7 cellular contexts compared by ENCODE assay signal in the genomic region with DNA sequence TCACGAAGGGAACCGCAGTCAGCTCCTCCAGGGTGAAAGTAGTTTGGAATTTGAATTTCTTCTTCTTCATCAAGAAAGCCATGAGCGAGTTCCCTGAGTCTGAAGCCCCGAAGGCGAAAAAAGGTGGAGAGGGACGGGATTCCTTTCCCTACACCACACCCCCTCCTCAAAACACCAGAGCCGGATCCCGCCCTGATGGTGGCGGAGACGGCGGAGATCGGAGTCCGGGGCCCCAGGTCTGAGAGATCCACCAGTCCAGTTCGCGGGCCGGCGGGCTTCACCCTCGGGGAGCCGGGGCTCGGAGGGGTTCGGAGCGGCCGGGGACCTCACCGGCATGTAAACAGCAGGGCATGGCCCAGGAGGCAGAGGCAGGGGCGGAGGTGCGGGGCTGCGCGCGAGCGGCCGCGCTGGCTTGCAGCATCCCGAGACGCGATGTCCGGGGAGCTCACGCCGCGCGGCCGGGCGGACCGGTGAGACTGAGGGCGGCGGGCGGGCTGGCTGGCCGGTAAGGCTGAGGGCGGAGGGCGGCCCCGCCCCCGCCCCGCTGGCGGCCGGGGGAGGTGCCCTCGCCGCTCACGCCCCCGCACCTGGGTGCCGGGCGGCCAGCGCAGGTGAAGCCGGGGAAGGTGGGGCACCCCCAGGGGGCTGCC. TPM values are rescaled to one million over a fixed set of nuclear protein-coding genes. Genes with fewer than 3 reads are reported as not detected.
DNase-seq lines count a peak whose midpoint lies in the region; ATAC-seq, FAIRE-seq and TF ChIP-seq lines count a peak whose summit lies in the region.

No MANE protein-coding gene starts in this region.

- H3K79me2 ChIP-seq in GM23248 (ENCODE audit: insufficient read depth) = peaks cover 49% of the 10 kb centered on the region

- H3F3A ChIP-seq in GM23248 (ENCODE audit: insufficient read depth) = peaks cover 13% of the 10 kb centered on the region

- H3K27me3 ChIP-seq in GM23248 (replicated peaks; ENCODE audit: insufficient read depth) = no peaks in the 10 kb centered on the region
- no peaks in the 10 kb centered on the region for H3K27me3 ChIP-seq in pancreas

- no peaks in the 10 kb centered on the region for H3K27me3 Mint-ChIP-seq in activated T-helper 17 cell treated with anti-CD3 and anti-CD28 coated beads, Interleukin-2, amount 50 U/mL, for 72 hours

- peaks cover 34% of the 10 kb centered on the region for H3K4me1 ChIP-seq in GM23248 (ENCODE audit: insufficient read depth)
- peaks cover 30 to 38% (median 31%) of the 10 kb centered on the region in 3 donors for H3K4me1 ChIP-seq in pancreas

- H3K4me2 ChIP-seq in GM23248 (ENCODE audit: unreplicated experiment) = peak overlapping the region; percentile 84

- H3K4me3 Mint-ChIP-seq in activated T-helper 17 cell treated with anti-CD3 and anti-CD28 coated beads, Interleukin-2, amount 50 U/mL, for 72 hours = peak overlapping the region; percentile 96

- no peaks in the 10 kb centered on the region for H3K9me2 ChIP-seq in GM23248 (ENCODE audit: insufficient read depth)

- in situ Hi-C loops in GM23248 (cut with MboI) = no loop called here

- H4K20me1 ChIP-seq in GM23248 (ENCODE audit: insufficient read depth) = no peaks in the 10 kb centered on the region

- H3K27ac ChIP-seq in GM23248 (peak overlapping the region; percentile 75), pancreas (peak overlapping the region; percentile 80 to 86 (median 82))

- FAIRE-seq in pancreas (lab: Jason Lieb, UNC) = no peak

- H3K9me3 Mint-ChIP-seq in activated T-helper 17 cell treated with anti-CD3 and anti-CD28 coated beads, Interleukin-2, amount 50 U/mL, for 72 hours = no peaks in the 10 kb centered on the region

- intact Hi-C loops in pancreas (cut with DNase I) = no loop called here

- H3K27ac Mint-ChIP-seq in activated T-helper 17 cell treated with anti-CD3 and anti-CD28 coated beads, Interleukin-2, amount 50 U/mL, for 72 hours = peak overlapping the region; percentile 90

- WGBS in GM23248 (ENCODE audit: low coverage in 1 of 2, low lambda C conversion rate in 2 of 2, missing lambda C conversion rate in 2 of 2), 2 experiments = 1% methylated on average over 28 to 46 of the region's 62 CpGs
- WGBS in pancreas, 2 donors = 0% methylated on average over 53 to 62 of the region's 62 CpGs

- H3K36me3 Mint-ChIP-seq in activated T-helper 17 cell treated with anti-CD3 and anti-CD28 coated beads, Interleukin-2, amount 50 U/mL, for 72 hours (ENCODE audit: low read depth) = peaks cover 6% of the 10 kb centered on the region

- no peaks in the 10 kb centered on the region for H3K9me3 ChIP-seq in GM23248 (ENCODE audit: low read depth)
- H3K9me3 ChIP-seq in pancreas = no peaks in the 10 kb centered on the region

- DNase-seq in GM23248 (peak; percentile 64), M059J (ENCODE audit: low read depth) (peak; percentile 38), fibroblast of villous mesenchyme (ENCODE audit: low read depth) (peak; percentile 40), pancreas (peak; percentile 66 to 91 (median 78)), hippocampal formation (lab: John Stamatoyannopoulos, UW) (no peak)

- no peaks in the 10 kb centered on the region for H3K36me3 ChIP-seq in GM23248 (ENCODE audit: low read depth)
- no peaks in the 10 kb centered on the region for H3K36me3 ChIP-seq in pancreas

- H3K4me3 ChIP-seq in GM12875 (ENCODE audit: low read depth, low read length) (peak overlapping the region; percentile 76), GM23248 (peak overlapping the region; percentile 80), fibroblast of villous mesenchyme (ENCODE audit: low read depth, low read length) (peak overlapping the region; percentile 88), pancreas (peak overlapping the region; percentile 69 to 84 (median 76))

- H3K4me1 Mint-ChIP-seq in activated T-helper 17 cell treated with anti-CD3 and anti-CD28 coated beads, Interleukin-2, amount 50 U/mL, for 72 hours = peaks cover 31% of the 10 kb centered on the region

- TF ChIP-seq CTCF in GM12875 (IDR thresholded peaks at IDR 0.05; ENCODE audit: borderline replicate concordance, insufficient read depth, low read depth, low read length) = no peak
- no peak for TF ChIP-seq CTCF in fibroblast of villous mesenchyme (IDR thresholded peaks at IDR 0.05; ENCODE audit: insufficient read depth, low read depth, low read length)
- TF ChIP-seq CTCF in pancreas (IDR thresholded peaks at IDR 0.05) = no peak

- peak overlapping the region; percentile 15; the same call in 1 of the 2 replicates for H2AFZ ChIP-seq in GM23248

- ATAC-seq in activated T-helper 17 cell treated with anti-CD3 and anti-CD28 coated beads, Interleukin-2, amount 50 U/mL, for 72 hours (replicated peaks) = peak; percentile 11
- ATAC-seq in pancreas = peak; percentile 49 to 55 (median 50)

- peak overlapping the region; percentile 89 for H3K9ac ChIP-seq in GM23248

RNA-seq across cellular contexts. Expression of a gene that starts 0.6 kb away (rescaled TPM):
- 6.1 and 29.6 TPM in 2 replicates for total RNA-seq in GM23248 (2014; rRNA removed; shearing (Covaris generic))
- polyA plus RNA-seq in GM23248 (2016; fragmentation: Nextera tagmentation; extraction: Ambion mirVana) (8.9 and 9.3 TPM in 2 replicates), pancreas (10 to 100 TPM; 25.4 to 56.5 TPM)
- 4.3 and 35.5 TPM in 2 replicates for total RNA-seq in M059J (2014; rRNA removed; shearing (Covaris generic))
- 10 to 100 TPM; 29.6 to 37.8 TPM for total RNA-seq in activated T-helper 17 cell treated with anti-CD3 and anti-CD28 coated beads, Interleukin-2, amount 50 U/mL, for 72 hours
- total RNA-seq in fibroblast of villous mesenchyme (15.5 and 16.4 TPM in 2 replicates), pancreas (10 to 100 TPM; 47.7 to 85.4 (median 69.1) TPM)

RNA-seq across cellular contexts. Expression of a gene that starts 42.5 kb away (rescaled TPM):
- 27.0 and 33.3 TPM in 2 replicates for total RNA-seq in GM23248 (2014; rRNA removed; shearing (Covaris generic))
- polyA plus RNA-seq in GM23248 (2016; fragmentation: Nextera tagmentation; extraction: Ambion mirVana) (62.8 and 66.5 TPM in 2 replicates), pancreas (10 to 100 TPM; 39.0 to 56.8 TPM)
- 53.8 and 77.2 TPM in 2 replicates for total RNA-seq in M059J (2014; rRNA removed; shearing (Covaris generic))
- total RNA-seq in activated T-helper 17 cell treated with anti-CD3 and anti-CD28 coated beads, Interleukin-2, amount 50 U/mL, for 72 hours = 10 to 100 TPM; 29.4 to 54.5 TPM
- total RNA-seq in fibroblast of villous mesenchyme (11.2 and 11.9 TPM in 2 replicates), pancreas (10 to 100 TPM; 19.6 to 34.9 (median 25.5) TPM)

RNA-seq across cellular contexts. Expression of a gene that starts 49.6 kb away (rescaled TPM):
- total RNA-seq in GM23248 (2014; rRNA removed; shearing (Covaris generic)) = 5.5 and 16.6 TPM in 2 replicates
- polyA plus RNA-seq in GM23248 (2016; fragmentation: Nextera tagmentation; extraction: Ambion mirVana) (8.8 and 9.4 TPM in 2 replicates), pancreas (1 to 10 TPM in 1 of 2 donors, under 1 TPM in 1; 0.80 to 2.5 TPM)
- 1.6 TPM in 1 of 2 replicates, not detected in the other for total RNA-seq in M059J (2014; rRNA removed; shearing (Covaris generic))
- 1 to 10 TPM; 2.6 to 3.7 TPM for total RNA-seq in activated T-helper 17 cell treated with anti-CD3 and anti-CD28 coated beads, Interleukin-2, amount 50 U/mL, for 72 hours
- total RNA-seq in fibroblast of villous mesenchyme (2.6 and 3.5 TPM in 2 replicates), pancreas (1 to 10 TPM; 1.0 to 2.2 (median 1.2) TPM)

Comparison
In these comparisons a context has a peak if more than half of its experiments do, and no peak if none do; other contexts are left out.
1. DNase-seq: peak in GM23248 (single experiment), M059J (single experiment), fibroblast of villous mesenchyme (single experiment) and pancreas (6 of 6); none in hippocampal formation (0 of 2).
2. Peak in every context shown above with its lines, with median percentiles within 50 percentile points of each other: H3K4me3 ChIP-seq.